ENCODE assay signal across 1 cellular context in the genomic region with DNA sequence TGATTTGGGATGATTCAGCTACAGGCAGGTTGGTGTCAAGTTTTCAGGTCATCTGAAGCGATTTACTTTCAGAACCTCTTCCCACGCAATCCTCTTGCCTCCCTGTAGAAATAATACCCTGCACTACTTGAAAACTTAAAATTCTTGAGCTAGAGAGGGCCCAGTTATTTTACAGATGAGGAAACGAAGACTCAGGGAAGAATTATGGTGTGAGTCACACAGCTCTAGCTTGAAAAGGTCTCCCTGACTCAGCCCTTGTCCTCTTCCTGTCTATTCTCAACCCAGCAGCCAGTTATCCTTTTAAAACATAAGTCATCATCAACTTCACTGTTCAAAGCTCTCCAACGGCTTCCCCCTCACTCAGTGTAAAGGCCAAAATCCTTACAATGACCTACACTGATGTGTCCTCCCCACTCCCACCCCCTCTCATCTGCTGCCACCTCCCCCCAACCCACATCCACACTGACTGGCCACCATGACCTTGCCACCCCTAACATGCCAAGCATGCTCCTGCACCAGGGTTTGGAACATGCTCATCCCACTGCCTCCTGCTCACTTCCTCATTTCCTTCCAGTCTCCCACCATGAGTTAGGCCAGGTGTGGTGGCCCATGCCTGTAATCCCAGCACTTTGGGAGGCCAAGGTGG.
TF ChIP-seq lines count a peak whose summit lies in the region.

No MANE protein-coding gene starts in this region.

TF ChIP-seq in K562, 482 proteins besides CTCF, POLR2A, EP300 and RAD21 (continued from another document):
- TF ChIP-seq ZBTB11 (CRISPR knock-in tag; IDR thresholded peaks at IDR 0.05) (peak in 1 of 3 experiments; percentile 67; a peak in 2 of 6 replicates), ARID1B (IDR thresholded peaks at IDR 0.05) (peak; percentile 54; the same call in 1 of the 2 replicates), ZNF316 (IDR thresholded peaks at IDR 0.05) (0 out of 2 replicates have a peak, but pooled peaks have one; percentile 11), FOSL1 (tag; conservative IDR thresholded peaks at IDR 0.05) (peak; percentile 83), JUND (IDR thresholded peaks at IDR 0.05; ENCODE audit: borderline replicate concordance, low read depth, low read length) (peak; percentile 72), JUND (tag; IDR thresholded peaks at IDR 0.05; ENCODE audit: borderline replicate concordance, low read depth, low read length) (peak; percentile 46; the same call in 1 of the 3 replicates), ATF3 (IDR thresholded peaks at IDR 0.05) (peak; percentile 62), ATF3 (CRISPR knock-in tag; conservative IDR thresholded peaks at IDR 0.05) (no peak), MYBL2 (IDR thresholded peaks at IDR 0.05; ENCODE audit: low read depth) (0 out of 2 replicates have a peak, but pooled peaks have one; percentile 23), MYBL2 (CRISPR knock-in tag; IDR thresholded peaks at IDR 0.05; ENCODE audit: borderline replicate concordance) (no peak), NR1H2 (CRISPR knock-in tag; IDR thresholded peaks at IDR 0.05) (no peak), MECOM (CRISPR knock-in tag; IDR thresholded peaks at IDR 0.05) (no peak)
